ENCODE assay signal across 21 cellular contexts in the genomic region with DNA sequence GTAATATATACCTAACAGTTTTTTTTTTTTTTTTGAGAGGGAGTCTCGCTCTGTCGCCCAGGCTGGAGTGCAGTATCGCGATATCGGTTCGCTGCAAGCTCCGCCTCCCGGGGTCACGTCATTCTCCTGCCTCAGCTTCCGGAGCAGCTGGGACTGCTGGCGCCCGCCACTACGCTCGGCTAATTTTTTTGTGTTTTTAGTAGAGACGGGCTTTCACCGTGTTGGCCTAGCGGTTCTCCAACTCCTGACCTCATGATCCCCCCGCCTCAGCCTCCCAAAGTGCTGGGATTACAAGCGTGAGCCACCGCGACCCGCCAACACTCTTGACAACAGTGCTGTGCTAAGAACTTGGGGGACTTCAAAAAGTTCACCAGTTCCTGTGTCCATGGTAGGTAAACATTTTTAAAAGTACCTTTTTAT.
"Had no signal": no experiment of that assay in that cellular context is flagged by ENCODE, and none has a peak within 500 bp of the region (broad histone marks: within the 10 kb centered on the region; RNA-seq: fewer than 3 reads in every experiment).

No MANE protein-coding gene starts in this region.

- H3K4me1 ChIP-seq: colonic mucosa, foreskin keratinocyte, heart left ventricle, pancreas, prostate gland, thyroid gland, upper lobe of right lung had no signal

- H3K4me3 ChIP-seq: colonic mucosa, dorsolateral prefrontal cortex, pancreas, prostate gland, skin epidermis, thyroid gland, upper lobe of right lung had no signal

- DNase-seq: activated CD4-positive, alpha-beta T cell treated with anti-CD3 and anti-CD28 coated beads, Interleukin-2, amount 50 U/mL, for 1 hour; activated CD8-positive, alpha-beta T cell treated with anti-CD3 and anti-CD28 coated beads for 36 hours; activated gamma-delta T cell treated with Interleukin-2 at 50 U/mL for 16 hours; activated naive CD8-positive, alpha-beta T cell treated with anti-CD3 and anti-CD28 coated beads, Interleukin-2, amount 50 U/mL, for 24 hours; activated T-cell treated with anti-CD3 and anti-CD28 coated beads, Interleukin-2, amount 50 U/mL, for 4 hours; colonic mucosa; dorsolateral prefrontal cortex; effector memory CD4-positive, alpha-beta T cell; foreskin keratinocyte; heart left ventricle; hypothalamus; midbrain; nucleus accumbens; retina; stimulated activated CD4-positive, alpha-beta T cell treated with anti-CD3 and anti-CD28 coated beads, Interleukin-4, amount 100 ng/mL, for 24 hours; T-helper 2 cell; thyroid gland; upper lobe of right lung had no signal

- H3K36me3 ChIP-seq: colonic mucosa, heart left ventricle, pancreas, prostate gland, thyroid gland, upper lobe of right lung had no signal

- H3K9me3 ChIP-seq: colonic mucosa, heart left ventricle, pancreas, prostate gland, thyroid gland, upper lobe of right lung had no signal

- H3K27me3 ChIP-seq: colonic mucosa, dorsolateral prefrontal cortex, foreskin keratinocyte, pancreas, thyroid gland, upper lobe of right lung had no signal

- H3K27ac ChIP-seq: colonic mucosa, dorsolateral prefrontal cortex, foreskin keratinocyte, heart left ventricle, pancreas, prostate gland, skin epidermis, thyroid gland, upper lobe of right lung had no signal
